In the genomic region with DNA sequence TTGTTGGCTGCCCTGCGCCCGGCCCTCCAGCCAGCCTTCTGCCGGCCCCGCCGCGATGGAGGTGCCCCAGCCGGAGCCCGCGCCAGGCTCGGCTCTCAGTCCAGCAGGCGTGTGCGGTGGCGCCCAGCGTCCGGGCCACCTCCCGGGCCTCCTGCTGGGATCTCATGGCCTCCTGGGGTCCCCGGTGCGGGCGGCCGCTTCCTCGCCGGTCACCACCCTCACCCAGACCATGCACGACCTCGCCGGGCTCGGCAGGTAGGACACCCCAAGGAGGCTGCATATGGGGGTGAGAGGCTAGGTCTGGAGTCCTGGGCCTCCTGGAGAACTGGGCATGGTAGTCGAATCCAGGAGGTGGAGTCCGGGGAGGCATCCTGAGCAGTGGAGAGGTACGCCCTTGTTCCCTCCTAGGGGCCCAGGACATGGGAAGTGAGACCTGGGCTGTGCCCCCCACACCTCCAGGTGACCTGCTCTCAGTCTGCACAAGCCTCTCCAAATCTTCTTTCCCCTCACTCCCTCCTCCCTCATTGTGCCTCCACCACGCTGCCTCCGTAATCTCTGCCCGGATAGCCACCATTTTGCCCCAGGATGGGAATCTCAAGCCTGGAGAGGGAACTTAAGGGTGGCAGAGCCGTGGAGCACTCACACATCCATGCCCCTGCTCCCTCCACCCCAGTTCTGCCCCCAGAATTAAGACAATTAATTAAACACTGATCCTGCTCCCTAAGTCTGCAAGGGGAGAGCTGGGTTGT, we compare ENCODE assay signal across 8 cellular contexts. TPM values are rescaled to one million over a fixed set of nuclear protein-coding genes. Genes with fewer than 3 reads are reported as not detected.
DNase-seq lines count a peak whose midpoint lies in the region; ATAC-seq and TF ChIP-seq lines count a peak whose summit lies in the region.

No MANE protein-coding gene starts in this region.

- intact Hi-C loops in CD4-positive, alpha-beta memory T cell (cut with micrococcal nuclease) = loop anchor here (1.0 to 2.0 kb wide), 4 partner anchors 10 to 28 kb away; partner anchors contain the start of genes AP5S1 and CENPB
- intact Hi-C loops in activated CD4-positive, alpha-beta memory T cell treated with anti-CD3 and anti-CD28 coated beads for 36 hours (cut with micrococcal nuclease) = loop anchor here (1.0 to 5.0 kb wide), 4 partner anchors 15 to 111 kb away; partner anchors contain the start of genes AP5S1 and PANK2
- intact Hi-C loops in stomach (cut with DNase I; ENCODE audit: low total_unique reads) = no loop called here

- peaks cover 47% of the 10 kb centered on the region for H3K4me1 ChIP-seq in CD4-positive, alpha-beta memory T cell (ENCODE audit: insufficient read depth, low read length)
- peaks cover 36 to 64% (median 54%) of the 10 kb centered on the region in 4 donors for H3K4me1 ChIP-seq in stomach

- no peak for TF ChIP-seq CTCF in stomach (IDR thresholded peaks at IDR 0.05)

- H3K36me3 ChIP-seq in CD4-positive, alpha-beta memory T cell (ENCODE audit: insufficient read depth, low read length) = peaks cover 21% of the 10 kb centered on the region
- peaks cover 15 to 31% (median 27%) of the 10 kb centered on the region in 4 donors for H3K36me3 ChIP-seq in stomach

- no peaks in the 10 kb centered on the region for H3K9me3 ChIP-seq in CD4-positive, alpha-beta memory T cell (ENCODE audit: control insufficient read depth in 1 of 2, low read length in 2 of 2)
- no peaks in the 10 kb centered on the region for H3K9me3 ChIP-seq in stomach

- H3K27ac Mint-ChIP-seq in CD4-positive, alpha-beta memory T cell = peak overlapping the region; percentile 91 to 99 (median 96)
- peak overlapping the region; percentile 97 for H3K27ac Mint-ChIP-seq in activated CD4-positive, alpha-beta memory T cell treated with anti-CD3 and anti-CD28 coated beads for 36 hours

- TF ChIP-seq EP300 in stomach (IDR thresholded peaks at IDR 0.05) = no peak

- no peak for DNase-seq in CD4-positive, alpha-beta memory T cell
- no peak for DNase-seq in activated CD4-positive, alpha-beta memory T cell treated with anti-CD3 and anti-CD28 coated beads for 36 hours
- DNase-seq in stomach = no peak
- DNase-seq in left lobe of liver (ENCODE audit: low spot score) = no peak
- no peak for DNase-seq in Kasumi-1 (lab: John Stamatoyannopoulos, UW)
- DNase-seq in globus pallidus (ENCODE audit: low spot score) = no peak

- CTCF ChIA-PET in CD4-positive, alpha-beta memory T cell (lab: Charles Lee; ENCODE audit: partially characterized antibody) = interaction anchor here (1.1 to 3.5 kb wide), 7 partner anchors 9 to 58 kb away, joined by 3 to 36 read pairs (median 7); partner anchors contain the start of gene AP5S1
- CTCF ChIA-PET in activated CD4-positive, alpha-beta memory T cell treated with anti-CD3 and anti-CD28 coated beads for 36 hours (lab: Charles Lee) = interaction anchor here (1.0 to 3.2 kb wide), 8 partner anchors 9 to 120 kb away, joined by 3 to 29 read pairs (median 4); partner anchors contain the start of genes ADISSP and AP5S1

- H3K36me3 Mint-ChIP-seq in CD4-positive, alpha-beta memory T cell = peaks cover 42 to 49% of the 10 kb centered on the region in 2 donors
- peaks cover 41% of the 10 kb centered on the region for H3K36me3 Mint-ChIP-seq in activated CD4-positive, alpha-beta memory T cell treated with anti-CD3 and anti-CD28 coated beads for 36 hours

- H3K27ac ChIP-seq in CD4-positive, alpha-beta memory T cell (ENCODE audit: low read depth, low read length) = peak overlapping the region; percentile 68
- peak overlapping the region; percentile 21 to 99 (median 95) for H3K27ac ChIP-seq in stomach

- H3K4me3 Mint-ChIP-seq in CD4-positive, alpha-beta memory T cell = peak overlapping the region; percentile 98 to 100 (median 100)
- H3K4me3 Mint-ChIP-seq in activated CD4-positive, alpha-beta memory T cell treated with anti-CD3 and anti-CD28 coated beads for 36 hours = peak overlapping the region; percentile 95

- H3K9me3 Mint-ChIP-seq in CD4-positive, alpha-beta memory T cell = no peaks in the 10 kb centered on the region
- no peaks in the 10 kb centered on the region for H3K9me3 Mint-ChIP-seq in activated CD4-positive, alpha-beta memory T cell treated with anti-CD3 and anti-CD28 coated beads for 36 hours

- POLR2A ChIA-PET in CD4-positive, alpha-beta memory T cell (lab: Charles Lee; ENCODE audit: partially characterized antibody) = interaction anchor here (0.8 to 3.0 kb wide), 7 partner anchors 10 to 1330 kb away, joined by 3 to 36 read pairs (median 7); partner anchors contain the start of genes ADISSP, CDS2, CENPB and PANK2
- POLR2A ChIA-PET in activated CD4-positive, alpha-beta memory T cell treated with anti-CD3 and anti-CD28 coated beads for 36 hours (lab: Charles Lee) = interaction anchor here (0.9 to 2.5 kb wide), 5 partner anchors 15 to 92 kb away, joined by 3 to 12 read pairs (median 4); partner anchors contain the start of genes ADISSP and AP5S1

- peaks cover 22 to 62% (median 41%) of the 10 kb centered on the region in 4 donors for H3K4me1 Mint-ChIP-seq in CD4-positive, alpha-beta memory T cell
- H3K4me1 Mint-ChIP-seq in activated CD4-positive, alpha-beta memory T cell treated with anti-CD3 and anti-CD28 coated beads for 36 hours (ENCODE audit: low read depth) = peaks cover 44% of the 10 kb centered on the region

- no peak for TF ChIP-seq POLR2A in stomach (IDR thresholded peaks at IDR 0.05)

- WGBS in stomach, 5 donors = 11 to 51% (median 17%) methylated on average over 7 to 33 of the region's 33 CpGs

- peak overlapping the region; percentile 94 to 97 for H3K4me3 ChIP-seq in CD4-positive, alpha-beta memory T cell (ENCODE audit: low read length in 2 of 2)
- H3K4me3 ChIP-seq in iPS-11a (ENCODE audit: low read depth, low read length) = peak overlapping the region; percentile 46
- peak overlapping the region; percentile 63 to 89 (median 70) for H3K4me3 ChIP-seq in stomach

- H3K27me3 ChIP-seq in CD4-positive, alpha-beta memory T cell (ENCODE audit: insufficient read depth, low read length) = no peaks in the 10 kb centered on the region
- no peaks in the 10 kb centered on the region for H3K27me3 ChIP-seq in stomach

- no peaks in the 10 kb centered on the region for H3K27me3 Mint-ChIP-seq in CD4-positive, alpha-beta memory T cell
- no peaks in the 10 kb centered on the region for H3K27me3 Mint-ChIP-seq in activated CD4-positive, alpha-beta memory T cell treated with anti-CD3 and anti-CD28 coated beads for 36 hours

- ATAC-seq in HG02642 (IDR thresholded peaks at IDR 0.05; ENCODE audit: poor library complexity, unreplicated experiment) = peak; percentile 12
- no peak for ATAC-seq in left lobe of liver

RNA-seq across cellular contexts. Expression of gene CDC25B, which starts 0.5 kb away (rescaled TPM):
- 100 to 1,000 TPM; 410 to 420 TPM for total RNA-seq in CD4-positive, alpha-beta memory T cell
- 10 to 100 TPM; 25.9 to 55.9 TPM for polyA plus RNA-seq in CD4-positive, alpha-beta memory T cell
- 100 to 1,000 TPM; 120 to 128 TPM for total RNA-seq in activated CD4-positive, alpha-beta memory T cell treated with anti-CD3 and anti-CD28 coated beads for 36 hours
- total RNA-seq in stomach (10 to 100 TPM in 4 of 5 donors, 1 to 10 TPM in 1; 9.4 to 56.5 (median 32.6) TPM), left lobe of liver (12.4 TPM)
- polyA plus RNA-seq in stomach = 10 to 100 TPM; 18.0 to 23.1 (median 22.6) TPM

RNA-seq across cellular contexts. Expression of gene CENPB, which starts 10.1 kb away (rescaled TPM):
- 10 to 100 TPM; 52.2 to 56.7 TPM for total RNA-seq in CD4-positive, alpha-beta memory T cell
- 1 to 10 TPM in 1 of 2 donors, under 1 TPM in 1; 0.56 to 1.9 TPM for polyA plus RNA-seq in CD4-positive, alpha-beta memory T cell
- 10 to 100 TPM; 50.1 to 51.9 TPM for total RNA-seq in activated CD4-positive, alpha-beta memory T cell treated with anti-CD3 and anti-CD28 coated beads for 36 hours
- 100 to 1,000 TPM in 1 of 5 donors, 10 to 100 TPM in 4; 24.5 to 130 (median 68.3) TPM for total RNA-seq in stomach
- 10 to 100 TPM; 36.5 to 90.7 (median 79.6) TPM for polyA plus RNA-seq in stomach
- total RNA-seq in left lobe of liver = 39.4 TPM

RNA-seq across cellular contexts. Expression of gene SPEF1, which starts 15.4 kb away (rescaled TPM):
- total RNA-seq in CD4-positive, alpha-beta memory T cell = not detected
- under 1 TPM in 1 of 2 donors, not detected in 1; 0.15 TPM for polyA plus RNA-seq in CD4-positive, alpha-beta memory T cell
- total RNA-seq in activated CD4-positive, alpha-beta memory T cell treated with anti-CD3 and anti-CD28 coated beads for 36 hours = under 1 TPM in 1 of 2 experiments, not detected in 1; 0.17 TPM
- total RNA-seq in stomach (not detected), left lobe of liver (0.10 TPM)
- under 1 TPM in 2 of 3 donors, not detected in 1; 0.18 to 0.19 TPM for polyA plus RNA-seq in stomach

RNA-seq across cellular contexts. Expression of gene AP5S1, which starts 23.7 kb away (rescaled TPM):
- 10 to 100 TPM; 10.4 to 11.1 TPM for total RNA-seq in CD4-positive, alpha-beta memory T cell
- polyA plus RNA-seq in CD4-positive, alpha-beta memory T cell = 10 to 100 TPM; 14.5 to 16.8 TPM
- total RNA-seq in activated CD4-positive, alpha-beta memory T cell treated with anti-CD3 and anti-CD28 coated beads for 36 hours = 1 to 10 TPM; 9.1 to 10.0 TPM
- total RNA-seq in stomach = 10 to 100 TPM in 1 of 5 donors, 1 to 10 TPM in 4; 1.8 to 14.8 (median 4.2) TPM
- polyA plus RNA-seq in stomach = 10 to 100 TPM in 1 of 3 donors, 1 to 10 TPM in 2; 6.1 to 10.4 (median 7.9) TPM
- total RNA-seq in left lobe of liver = 9.7 TPM

RNA-seq across cellular contexts. Expression of gene ADISSP, which starts 29.1 kb away (rescaled TPM):
- 10 to 100 TPM; 15.7 to 17.3 TPM for total RNA-seq in CD4-positive, alpha-beta memory T cell
- polyA plus RNA-seq in CD4-positive, alpha-beta memory T cell = 10 to 100 TPM; 16.3 to 31.5 TPM
- 10 to 100 TPM; 50.6 to 51.4 TPM for total RNA-seq in activated CD4-positive, alpha-beta memory T cell treated with anti-CD3 and anti-CD28 coated beads for 36 hours
- total RNA-seq in stomach (100 to 1,000 TPM in 1 of 5 donors, 10 to 100 TPM in 2, 1 to 10 TPM in 2; 5.9 to 136 (median 49.0) TPM), left lobe of liver (10.6 TPM)
- 10 to 100 TPM; 14.4 to 32.6 (median 22.2) TPM for polyA plus RNA-seq in stomach
